Comparison of ENCODE assay signal across 8 cellular contexts in the genomic region with DNA sequence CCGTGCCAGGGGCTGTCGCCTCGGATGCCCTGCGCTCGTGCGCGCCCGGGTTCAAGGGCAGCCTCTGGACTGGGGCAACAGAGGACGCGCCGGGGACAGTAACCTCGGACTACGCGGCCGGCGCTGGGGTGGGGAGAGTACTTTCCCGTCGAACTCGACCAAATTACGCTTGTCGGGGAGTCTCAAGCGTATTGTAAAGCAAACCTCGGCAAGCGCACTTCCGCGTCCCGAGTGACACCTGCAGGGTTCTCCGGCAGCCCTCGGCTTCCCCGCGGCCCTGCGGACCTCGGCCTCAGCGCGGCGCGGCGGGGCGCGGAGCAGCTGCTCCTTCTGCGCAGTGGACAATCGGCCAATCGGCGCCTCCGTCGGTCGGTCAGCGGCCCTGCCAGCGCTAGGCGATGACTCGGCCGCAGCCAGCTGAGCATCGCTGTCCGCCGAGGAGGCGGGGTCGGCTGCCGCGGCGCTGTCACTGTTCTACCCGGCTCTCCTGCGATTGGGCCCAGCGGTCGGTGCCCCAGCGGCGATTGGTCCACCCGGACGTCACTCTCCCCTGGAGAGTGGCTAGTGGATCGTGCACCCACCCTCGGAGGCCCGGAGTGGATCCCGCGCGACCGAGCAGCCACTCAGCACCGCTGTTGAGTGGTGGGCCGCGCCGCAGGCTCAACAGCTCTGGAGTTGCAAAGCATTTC. TPM values are rescaled to one million over a fixed set of nuclear protein-coding genes. Genes with fewer than 3 reads are reported as not detected.
DNase-seq lines count a peak whose midpoint lies in the region; TF ChIP-seq lines count a peak whose summit lies in the region.

A gene with protein sequence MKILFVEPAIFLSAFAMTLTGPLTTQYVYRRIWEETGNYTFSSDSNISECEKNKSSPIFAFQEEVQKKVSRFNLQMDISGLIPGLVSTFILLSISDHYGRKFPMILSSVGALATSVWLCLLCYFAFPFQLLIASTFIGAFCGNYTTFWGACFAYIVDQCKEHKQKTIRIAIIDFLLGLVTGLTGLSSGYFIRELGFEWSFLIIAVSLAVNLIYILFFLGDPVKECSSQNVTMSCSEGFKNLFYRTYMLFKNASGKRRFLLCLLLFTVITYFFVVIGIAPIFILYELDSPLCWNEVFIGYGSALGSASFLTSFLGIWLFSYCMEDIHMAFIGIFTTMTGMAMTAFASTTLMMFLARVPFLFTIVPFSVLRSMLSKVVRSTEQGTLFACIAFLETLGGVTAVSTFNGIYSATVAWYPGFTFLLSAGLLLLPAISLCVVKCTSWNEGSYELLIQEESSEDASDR (minus strand): TSS at position 433 of the 689 bp plus-strand sequence. CDS start 972 bp downstream, outside the sequence.

- H3K4me3 ChIP-seq in OCI-LY1 (ENCODE audit: low read depth, low read length, poor library complexity, severe bottlenecking), result peak within 1 kb of the TSS; percentile 80
- peak within 1 kb of the TSS; percentile 63 for H3K4me3 ChIP-seq in epithelial cell of esophagus (ENCODE audit: low read length)

- peak within 1 kb of the TSS; percentile 70 for H3K9ac ChIP-seq in OCI-LY1 (ENCODE audit: low read length)

- H3K4me2 ChIP-seq in OCI-LY1 (ENCODE audit: low read length), result peak within 1 kb of the TSS; percentile 87

- H2AFZ ChIP-seq in OCI-LY1 (ENCODE audit: low read length), result peak within 1 kb of the TSS; percentile 81

- no peaks in the 10 kb centered on the region for H3K79me2 ChIP-seq in OCI-LY1 (ENCODE audit: insufficient read depth, low read length)

- 0 out of 2 replicates have a peak, but pooled peaks cover 4% of the 10 kb centered on the region for H3K36me3 ChIP-seq in OCI-LY1 (ENCODE audit: insufficient read depth, low read length)

- H3K27me3 ChIP-seq in OCI-LY1 (ENCODE audit: insufficient read depth, low read length), result no peaks in the 10 kb centered on the region

- no peak within 1 kb of the TSS for H3K27ac ChIP-seq in OCI-LY1 (ENCODE audit: low read depth, low read length, poor library complexity, severe bottlenecking)

- no peaks in the 10 kb centered on the region for H3K9me3 ChIP-seq in OCI-LY1 (ENCODE audit: low read length)

- H3K9me2 ChIP-seq in OCI-LY1 (ENCODE audit: low read depth, low read length), result no peaks in the 10 kb centered on the region

- in situ Hi-C loops in Caki2 (cut with HindIII; ENCODE audit: low pct_unique_long_range_greater_than_20kb, low sequenced_read_pairs), result no loop called here

- DNase-seq in Caki2 (ENCODE audit: low read depth) (peak; percentile 94), GM20000 (ENCODE audit: low spot score) (peak; percentile 98), HT-29 (ENCODE audit: low spot score) (peak; percentile 100), activated T-cell treated with anti-CD3 and anti-CD28 coated beads for 4 hours (peak; percentile 94), epithelial cell of esophagus (ENCODE audit: low read depth) (peak; percentile 97), mucosa of gallbladder (ENCODE audit: low spot score) (peak; percentile 99)
- DNase-seq in stimulated activated CD8-positive, alpha-beta memory T cell treated with anti-CD3 and anti-CD28 coated beads, Interleukin-4, amount 100 ng/mL, for 24 hours (ENCODE audit: low read depth), result peak; percentile 98

- H4K20me1 ChIP-seq in OCI-LY1 (ENCODE audit: insufficient read depth, low read length), result no peaks in the 10 kb centered on the region

- H3F3A ChIP-seq in OCI-LY1 (ENCODE audit: insufficient read depth, low read length), result no peaks in the 10 kb centered on the region

- peaks cover 25% of the 10 kb centered on the region for H3K4me1 ChIP-seq in OCI-LY1 (ENCODE audit: insufficient read depth, low read length, severe bottlenecking)

- TF ChIP-seq CTCF in GM20000 (IDR thresholded peaks at IDR 0.05; ENCODE audit: extremely low read depth, missing control alignments) (no peak), OCI-LY1 (IDR thresholded peaks at IDR 0.05; ENCODE audit: low read length) (no peak), epithelial cell of esophagus (IDR thresholded peaks at IDR 0.05; ENCODE audit: insufficient read depth, low read depth, low read length, missing control alignments) (no peak)

RNA-seq across cellular contexts. Expression of the gene that starts here (rescaled TPM):
- 1.8 and 2.3 TPM in 2 replicates for total RNA-seq in Caki2 (2014; rRNA removed; shearing (Covaris generic); ENCODE audit: low replicate concordance)
- 3.3 and 3.4 TPM in 2 replicates for total RNA-seq in HT-29 (2014; rRNA removed; shearing (Covaris generic))
- total RNA-seq in mucosa of gallbladder, result 59.3 TPM

Comparison
In these comparisons a context has a peak if more than half of its experiments do, and no peak if none do; other contexts are left out.
1. RNA of the gene that starts here (total RNA-seq): 59.3 TPM in mucosa of gallbladder (single experiment); 3.3 to 3.4 TPM in HT-29 and 1.8 to 2.3 TPM in Caki2; every median in the first group is over 10 times any median in the second.
2. Peak in every context shown above with its lines, with median percentiles within 50 percentile points of each other: DNase-seq.